ENCODE assay signal across 8 cellular contexts in the genomic region with DNA sequence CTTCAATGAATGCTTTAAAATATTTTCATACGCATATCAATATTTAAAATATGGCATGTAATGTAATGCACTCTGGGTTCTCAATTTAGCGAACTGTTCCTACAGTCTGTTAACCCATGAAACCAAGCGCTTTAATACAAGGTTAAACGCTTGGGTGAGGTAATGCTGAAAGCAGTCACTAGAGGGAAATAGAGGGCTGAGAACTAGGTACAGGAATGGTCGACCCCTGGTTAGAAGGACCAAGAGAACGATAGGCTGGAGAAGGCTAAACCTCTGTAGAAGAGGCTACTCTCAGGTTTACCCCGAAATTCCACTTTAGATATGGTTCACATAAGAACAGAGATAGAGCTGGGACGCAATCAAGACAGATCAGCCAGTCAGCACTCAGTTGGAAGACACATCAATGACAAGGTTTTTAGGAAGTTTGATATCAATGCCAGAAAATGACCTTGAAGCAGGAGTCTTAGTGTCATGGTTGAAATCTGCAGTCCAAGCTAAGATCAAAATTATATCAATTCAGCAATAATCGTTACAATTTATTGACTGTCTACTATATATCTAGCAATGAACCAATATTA. TPM values are rescaled to one million over a fixed set of nuclear protein-coding genes. Genes with fewer than 3 reads are reported as not detected.
A peak's percentile ranks its signal among the peaks of the same experiment; 100 is the strongest.
DNase-seq lines count a peak whose midpoint lies in the region; ATAC-seq and TF ChIP-seq lines count a peak whose summit lies in the region.

No MANE protein-coding gene starts in this region.

- peak; percentile 81 for TF ChIP-seq CTCF in nephron progenitor cell (IDR thresholded peaks at IDR 0.05)

- H3K27ac Mint-ChIP-seq in activated naive CD4-positive, alpha-beta T cell treated with anti-CD3 and anti-CD28 coated beads, Interleukin-2, amount 50 U/mL, for 72 hours: no peak overlapping the region
- no peak overlapping the region for H3K27ac Mint-ChIP-seq in nephron progenitor cell

- H3K27me3 Mint-ChIP-seq in nephron progenitor cell (ENCODE audit: low read depth, poor library complexity): no peaks in the 10 kb centered on the region

- H3K4me3 ChIP-seq in Jurkat, Clone E6-1 (ENCODE audit: low read length): no peak overlapping the region

- H3K36me3 Mint-ChIP-seq in activated naive CD4-positive, alpha-beta T cell treated with anti-CD3 and anti-CD28 coated beads, Interleukin-2, amount 50 U/mL, for 72 hours: no peaks in the 10 kb centered on the region
- no peaks in the 10 kb centered on the region for H3K36me3 Mint-ChIP-seq in nephron progenitor cell (ENCODE audit: low read depth)

- DNase-seq in activated naive CD4-positive, alpha-beta T cell treated with anti-CD3 and anti-CD28 coated beads, Interleukin-2, amount 50 U/mL, for 72 hours (ENCODE audit: low spot score in 2 of 2): peak in 1 of 2 donors; percentile 29
- DNase-seq in activated naive CD4-positive, alpha-beta T cell treated with Interleukin-2 at 50 U/mL for 16 hours: no peak
- DNase-seq in Jurkat, Clone E6-1 (ENCODE audit: low read depth, low spot score): peak; percentile 26
- DNase-seq in SIG-M5 treated with dmso at 0.1 percent for 504 hours (lab: John Stamatoyannopoulos, UW; ENCODE audit: unreplicated experiment) (peak; percentile 79), nephron progenitor cell (peak; percentile 32), nucleus accumbens (lab: John Stamatoyannopoulos, UW) (no peak)

- H3K4me3 Mint-ChIP-seq in nephron progenitor cell: no peak overlapping the region

- ATAC-seq in activated naive CD4-positive, alpha-beta T cell treated with anti-CD3 and anti-CD28 coated beads, Interleukin-2, amount 50 U/mL, for 72 hours: peak; percentile 61 to 80
- ATAC-seq in GM21786 (IDR thresholded peaks at IDR 0.05; ENCODE audit: unreplicated experiment): peak; percentile 92
- ATAC-seq in esophagus mucosa: peak; percentile 43

- H3K9me3 Mint-ChIP-seq in activated naive CD4-positive, alpha-beta T cell treated with anti-CD3 and anti-CD28 coated beads, Interleukin-2, amount 50 U/mL, for 72 hours: no peaks in the 10 kb centered on the region
- no peaks in the 10 kb centered on the region for H3K9me3 Mint-ChIP-seq in nephron progenitor cell

- H3K4me1 Mint-ChIP-seq in nephron progenitor cell: no peaks in the 10 kb centered on the region

RNA-seq across cellular contexts. Expression of a gene that starts 26.9 kb away (rescaled TPM):
- total RNA-seq in activated naive CD4-positive, alpha-beta T cell treated with anti-CD3 and anti-CD28 coated beads, Interleukin-2, amount 50 U/mL, for 72 hours: under 1 TPM in 1 of 2 donors, not detected in 1; 0.14 TPM
- polyA plus RNA-seq in Jurkat, Clone E6-1 (2012; ENCODE audit: insufficient read depth, insufficient read length): not detected
- 6.0 TPM for total RNA-seq in esophagus mucosa

Comparison
In these comparisons a context has a peak if more than half of its experiments do, and no peak if none do; other contexts are left out.
1. DNase-seq: peak in Jurkat, Clone E6-1 (single experiment), SIG-M5 treated with dmso at 0.1 percent for 504 hours (single experiment) and nephron progenitor cell (single experiment); none in activated naive CD4-positive, alpha-beta T cell treated with Interleukin-2 at 50 U/mL for 16 hours (single experiment) and nucleus accumbens (0 of 56).
2. Peak in every context shown above with its lines, with median percentiles within 50 percentile points of each other: ATAC-seq.